28 cellular contexts compared by ENCODE assay signal in the genomic region with DNA sequence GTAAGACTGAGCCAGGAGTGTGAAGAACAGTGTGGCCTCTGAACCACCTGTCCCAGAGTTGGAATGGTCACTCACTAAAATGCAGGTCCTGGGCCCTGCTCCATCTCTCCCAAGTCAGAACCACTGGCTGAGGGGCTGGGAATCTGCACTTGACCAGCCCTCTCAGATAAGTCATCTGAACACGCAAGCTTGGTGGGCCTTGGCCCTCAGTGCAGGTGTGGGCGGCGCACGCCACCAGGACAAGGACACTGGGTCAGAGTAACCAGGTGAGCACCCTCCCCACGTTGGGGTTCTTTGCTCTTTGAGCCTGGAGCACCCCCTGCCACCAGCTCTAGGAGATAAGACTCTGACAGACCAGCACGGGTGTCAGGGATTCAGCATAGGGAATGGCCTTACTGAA.
"Had no signal": no experiment of that assay in that cellular context is flagged by ENCODE, and none has a peak within 500 bp of the region (broad histone marks: within the 10 kb centered on the region; RNA-seq: fewer than 3 reads in every experiment).

No MANE protein-coding gene starts in this region.

- H3K9me3 ChIP-seq: esophagus squamous epithelium, gastrocnemius medialis, heart right ventricle, left ventricle myocardium inferior, mucosa of descending colon had no signal

- H3K4me3 ChIP-seq: coronary artery, esophagus squamous epithelium, gastrocnemius medialis, heart right ventricle, left ventricle myocardium inferior, lung, mucosa of descending colon had no signal

- H3K27ac ChIP-seq: coronary artery, epithelial cell of prostate, esophagus squamous epithelium, gastrocnemius medialis, heart right ventricle, left ventricle myocardium inferior had no signal

- ATAC-seq: effector memory CD8-positive, alpha-beta T cell; esophagus mucosa; gastrocnemius medialis; heart right ventricle; left colon; left lobe of liver; mucosa of descending colon had no signal

- DNase-seq: dermis blood vessel endothelial cell; effector CD8-positive, alpha-beta T cell; effector memory CD8-positive, alpha-beta T cell; endodermal cell; erythroblast; esophagus squamous epithelium; foreskin fibroblast; foreskin melanocyte; gastrocnemius medialis; glutamatergic neuron; head of caudate nucleus; heart right ventricle; hippocampal formation; kidney glomerular epithelial cell; left colon; left ventricle myocardium inferior; mammary epithelial cell; mesendoderm; mucosa of descending colon had no signal

- H3K27me3 ChIP-seq: esophagus squamous epithelium, gastrocnemius medialis, heart right ventricle had no signal

- FAIRE-seq: colon, endometrium, islet of Langerhans, keratinocyte had no signal

- H3K4me1 ChIP-seq: esophagus squamous epithelium, gastrocnemius medialis, heart right ventricle, left ventricle myocardium inferior had no signal

- H3K36me3 ChIP-seq: esophagus squamous epithelium, gastrocnemius medialis, heart right ventricle, left ventricle myocardium inferior had no signal
